9 cellular contexts compared by ENCODE assay signal in the genomic region with DNA sequence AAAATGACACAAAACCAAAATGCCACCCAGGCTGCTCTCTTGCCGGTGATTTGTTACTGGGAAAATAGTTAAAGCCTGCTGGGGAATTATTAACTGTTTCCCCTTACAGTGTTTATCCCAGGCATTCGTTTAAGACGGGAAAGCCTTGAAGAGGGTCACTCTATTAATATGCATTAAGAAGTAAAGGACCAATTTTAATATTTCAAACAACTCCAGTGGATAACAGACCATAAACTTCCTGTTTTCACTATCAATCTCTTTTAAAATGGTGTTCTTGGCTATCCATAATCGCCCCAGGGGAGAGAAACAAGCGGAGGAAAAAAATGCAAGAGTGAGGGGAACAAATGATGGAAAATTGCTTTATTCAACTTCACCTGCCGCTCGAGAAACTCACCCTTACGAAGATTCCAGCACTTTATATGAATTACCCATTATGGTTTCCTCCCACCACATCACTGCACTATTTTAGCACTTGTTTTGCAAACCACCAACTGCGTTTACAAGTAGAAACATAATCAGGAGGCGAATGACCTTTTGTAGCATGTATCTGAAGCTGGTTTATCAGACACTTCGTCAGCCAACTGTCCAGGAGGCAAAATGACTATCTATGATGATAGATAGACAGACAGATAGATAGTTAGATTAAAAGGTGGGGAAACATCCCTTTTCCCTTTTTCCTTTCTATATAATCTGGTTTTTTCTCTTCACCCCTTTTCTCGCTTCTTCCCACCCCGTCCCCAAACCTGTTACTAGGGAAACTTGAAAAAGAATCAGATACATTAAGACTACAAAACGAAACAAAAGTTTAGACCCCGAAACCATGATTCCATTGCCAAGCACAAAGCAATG. TPM values are rescaled to one million over a fixed set of nuclear protein-coding genes. Genes with fewer than 3 reads are reported as not detected.
DNase-seq lines count a peak whose midpoint lies in the region; ATAC-seq and TF ChIP-seq lines count a peak whose summit lies in the region.
"Had no signal": no experiment of that assay in that cellular context is flagged by ENCODE, and none has a peak within 500 bp of the region (broad histone marks: within the 10 kb centered on the region; RNA-seq: fewer than 3 reads in every experiment).

No MANE protein-coding gene starts in this region.

- no peaks in the 10 kb centered on the region for H3K4me1 ChIP-seq in breast epithelium
- no peaks in the 10 kb centered on the region for H3K4me1 ChIP-seq in mucosa of rectum (ENCODE audit: control insufficient read depth in 2 of 2, insufficient read depth in 2 of 2, low read length in 2 of 2)

- no peaks in the 10 kb centered on the region for H3K9me3 ChIP-seq in breast epithelium
- H3K9me3 ChIP-seq in mucosa of rectum (ENCODE audit: control insufficient read depth in 2 of 2, low read length in 2 of 2) = no peaks in the 10 kb centered on the region

- POLR2A ChIA-PET in AG04449 (lab: Yijun Ruan, JAX) = interaction anchor here (0.7 kb wide), 1 partner anchor 193 kb away, joined by 3 read pairs; no protein-coding TSS in a partner anchor

- TF ChIP-seq CTCF in AG04449 (IDR thresholded peaks at IDR 0.05; ENCODE audit: insufficient read depth, low read length, missing control alignments) (no peak), breast epithelium (IDR thresholded peaks at IDR 0.05) (no peak)

- CTCF ChIA-PET in AG04449 (lab: Yijun Ruan, JAX) = no interaction called here

- DNase-seq in AG04449 (ENCODE audit: low read depth, low spot score) (no peak), breast epithelium (ENCODE audit: low spot score in 2 of 2) (no peak), cortex of kidney (lab: John Stamatoyannopoulos, UW) (no peak), SHP77 treated with DMSO at 0.1 percent for 48 hours (lab: John Stamatoyannopoulos, UW) (no peak)

- no peaks in the 10 kb centered on the region for H3K36me3 ChIP-seq in breast epithelium
- H3K36me3 ChIP-seq in mucosa of rectum (ENCODE audit: control insufficient read depth in 2 of 2, insufficient read depth in 2 of 2, low read length in 2 of 2) = no peaks in the 10 kb centered on the region

- H3K27ac ChIP-seq in breast epithelium = peak overlapping the region; percentile 36 to 85
- H3K27ac ChIP-seq in mucosa of rectum (ENCODE audit: low read depth in 2 of 2, low read length in 2 of 2) = peak overlapping the region in 1 of 2 donors; percentile 26
- H3K27ac ChIP-seq: epithelial cell of prostate had no signal

- H3K4me3 ChIP-seq in AG04449 (ENCODE audit: low read depth, low read length) = peak overlapping the region; percentile 60
- H3K4me3 ChIP-seq in breast epithelium = peak overlapping the region; percentile 62 to 79 (median 64)
- H3K4me3 ChIP-seq in mucosa of rectum (ENCODE audit: low read length in 2 of 2) = peak overlapping the region; percentile 74 to 76

- peak overlapping the region in 1 of 2 donors; percentile 5 for H3K9ac ChIP-seq in mucosa of rectum (ENCODE audit: low read depth in 1 of 2, low read length in 2 of 2)

- ATAC-seq in HG02852 (IDR thresholded peaks at IDR 0.05; ENCODE audit: unreplicated experiment) = peak; percentile 14
- no peak for ATAC-seq in GM21529 (IDR thresholded peaks at IDR 0.05; ENCODE audit: unreplicated experiment)
- ATAC-seq in HG03045 (IDR thresholded peaks at IDR 0.05; ENCODE audit: unreplicated experiment) = no peak

- no peak for TF ChIP-seq POLR2A in breast epithelium (IDR thresholded peaks at IDR 0.05)

- intact Hi-C loops in breast epithelium (cut with DNase I; ENCODE audit: low total_unique reads) = no loop called here

- H3K27me3 ChIP-seq in breast epithelium (peaks cover 0 to 30% of the 10 kb centered on the region in 2 donors), mucosa of rectum (ENCODE audit: control insufficient read depth in 2 of 2, insufficient read depth in 2 of 2, low read length in 2 of 2) (peaks cover 15 to 18% of the 10 kb centered on the region in 2 donors)

RNA-seq across cellular contexts. Expression of gene ADGRB3, which starts 1.2 kb away (rescaled TPM):
- 1 to 10 TPM; 1.1 to 2.3 (median 1.2) TPM for total RNA-seq in breast epithelium
